ENCODE assay signal across 8 cellular contexts in the genomic region with DNA sequence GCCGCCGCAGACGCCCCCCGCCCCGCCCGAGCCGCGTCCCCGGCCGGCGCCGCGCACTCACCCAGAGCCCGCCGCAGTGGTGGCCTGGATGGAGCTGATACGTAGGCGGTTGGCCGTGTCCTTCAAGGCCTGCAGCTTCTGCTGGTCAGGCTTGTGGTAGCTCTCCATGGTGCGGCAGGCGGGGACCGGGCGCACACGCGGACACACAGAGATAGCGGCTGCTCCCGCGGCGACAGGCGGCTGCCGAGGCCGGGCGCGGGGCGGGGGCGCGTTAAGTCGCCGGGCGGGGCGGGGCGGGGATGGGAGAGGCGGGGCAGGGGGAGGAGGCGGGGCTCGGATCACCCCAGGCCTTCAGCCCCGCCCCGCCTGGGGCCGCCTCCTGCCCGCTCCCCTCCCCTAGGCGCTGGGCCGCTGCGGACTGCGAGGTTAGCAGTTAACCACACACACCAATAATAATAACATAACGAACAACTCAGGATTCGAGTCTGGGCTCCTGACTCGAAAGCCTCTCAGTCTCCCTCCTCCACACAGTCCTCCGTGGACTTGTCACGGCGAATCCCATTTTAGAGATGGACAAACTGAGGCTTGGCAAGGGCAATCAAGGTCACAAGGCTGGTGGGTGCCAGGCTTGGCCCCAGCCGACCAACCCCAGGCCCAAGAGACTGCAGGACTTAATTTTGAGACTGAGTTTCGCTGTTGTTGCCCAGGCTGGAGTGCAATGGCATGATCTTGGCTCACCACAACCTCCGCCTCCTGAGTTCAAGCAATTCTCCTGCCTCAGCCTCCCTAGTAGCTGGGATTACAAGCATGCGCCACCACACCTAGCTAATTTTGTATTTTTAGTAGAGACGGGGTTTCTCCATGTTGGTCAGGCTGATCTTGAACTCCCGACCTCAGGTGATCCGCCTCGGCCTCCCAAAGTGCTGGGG. TPM values are rescaled to one million over a fixed set of nuclear protein-coding genes. Genes with fewer than 3 reads are reported as not detected.
A peak's percentile ranks its signal among the peaks of the same experiment; 100 is the strongest.
DNase-seq lines count a peak whose midpoint lies in the region; ATAC-seq and TF ChIP-seq lines count a peak whose summit lies in the region.

A gene with protein sequence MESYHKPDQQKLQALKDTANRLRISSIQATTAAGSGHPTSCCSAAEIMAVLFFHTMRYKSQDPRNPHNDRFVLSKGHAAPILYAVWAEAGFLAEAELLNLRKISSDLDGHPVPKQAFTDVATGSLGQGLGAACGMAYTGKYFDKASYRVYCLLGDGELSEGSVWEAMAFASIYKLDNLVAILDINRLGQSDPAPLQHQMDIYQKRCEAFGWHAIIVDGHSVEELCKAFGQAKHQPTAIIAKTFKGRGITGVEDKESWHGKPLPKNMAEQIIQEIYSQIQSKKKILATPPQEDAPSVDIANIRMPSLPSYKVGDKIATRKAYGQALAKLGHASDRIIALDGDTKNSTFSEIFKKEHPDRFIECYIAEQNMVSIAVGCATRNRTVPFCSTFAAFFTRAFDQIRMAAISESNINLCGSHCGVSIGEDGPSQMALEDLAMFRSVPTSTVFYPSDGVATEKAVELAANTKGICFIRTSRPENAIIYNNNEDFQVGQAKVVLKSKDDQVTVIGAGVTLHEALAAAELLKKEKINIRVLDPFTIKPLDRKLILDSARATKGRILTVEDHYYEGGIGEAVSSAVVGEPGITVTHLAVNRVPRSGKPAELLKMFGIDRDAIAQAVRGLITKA (minus strand): TSS at position 248 of the 929 bp plus-strand sequence. CDS start 80 bp downstream, at position 168.

- H3K9me3 ChIP-seq in CD8-positive, alpha-beta T cell (ENCODE audit: low read length) = no peaks in the 10 kb centered on the region
- no peaks in the 10 kb centered on the region for H3K9me3 ChIP-seq in PC-3 (ENCODE audit: low read length)
- no peaks in the 10 kb centered on the region for H3K9me3 ChIP-seq in mucosa of stomach (ENCODE audit: control insufficient read depth, low read length)

- no TSS peak for BruUV-seq in PC-3 (replicated peaks; lab: Mats Ljungman, UMichigan)

- H3K4me1 Mint-ChIP-seq in CD8-positive, alpha-beta T cell (ENCODE audit: low read depth) = peaks cover 34% of the 10 kb centered on the region

- H3K27me3 Mint-ChIP-seq in CD8-positive, alpha-beta T cell (ENCODE audit: low read depth) = no peaks in the 10 kb centered on the region

- peak within 1 kb of the TSS; percentile 96 for H3K4me3 ChIP-seq in CD8-positive, alpha-beta T cell (ENCODE audit: low read depth, low read length)
- H3K4me3 ChIP-seq in PC-3 (ENCODE audit: low read length) (peak within 1 kb of the TSS; percentile 96), mucosa of stomach (ENCODE audit: low read length) (peak within 1 kb of the TSS; percentile 92)

- peak; percentile 85 for ATAC-seq in CD8-positive, alpha-beta T cell
- ATAC-seq in GM19438 (IDR thresholded peaks at IDR 0.05; ENCODE audit: low read depth, unreplicated experiment) = peak; percentile 50
- peak; percentile 73 for ATAC-seq in PC-3

- H3K79me2 ChIP-seq in PC-3 (ENCODE audit: low read length) = peaks cover 50% of the 10 kb centered on the region

- POLR2A ChIA-PET in CD8-positive, alpha-beta T cell (lab: Charles Lee) = interaction anchor here (0.6 to 1.9 kb wide), 3 partner anchors 17 to 91 kb away, joined by 3 to 9 read pairs (median 6); a partner anchor contains a TSS
- POLR2A ChIA-PET in PC-3 (lab: Charles Lee; ENCODE audit: unreplicated experiment) = no interaction called here

- H3K4me3 Mint-ChIP-seq in CD8-positive, alpha-beta T cell = peak within 1 kb of the TSS; percentile 91

- peaks cover 41% of the 10 kb centered on the region for H4K20me1 ChIP-seq in PC-3 (ENCODE audit: low read length)

- no peaks in the 10 kb centered on the region for H3K36me3 ChIP-seq in CD8-positive, alpha-beta T cell (ENCODE audit: insufficient read depth, low read length)
- H3K36me3 ChIP-seq in PC-3 (ENCODE audit: low read depth, low read length) = peaks cover 15% of the 10 kb centered on the region
- no peaks in the 10 kb centered on the region for H3K36me3 ChIP-seq in mucosa of stomach (ENCODE audit: control insufficient read depth, insufficient read depth, low read length)

- peak; percentile 50 to 85 (median 74) for DNase-seq in CD8-positive, alpha-beta T cell
- DNase-seq in HK-2 (ENCODE audit: unreplicated experiment) (peak; percentile 79), PC-3 (peak; percentile 84), activated T-cell treated with anti-CD3 and anti-CD28 coated beads for 48 hours (ENCODE audit: low read depth) (peak; percentile 79), erythroblast (lab: John Stamatoyannopoulos, UW) (peak; percentile 97)
- peak; percentile 86 for DNase-seq in stimulated activated CD8-positive, alpha-beta memory T cell treated with anti-CD3 and anti-CD28 coated beads, Interleukin-4, amount 100 ng/mL, for 48 hours

- H3K4me2 ChIP-seq in PC-3 (ENCODE audit: low read length) = peak within 1 kb of the TSS; percentile 88

- no peaks in the 10 kb centered on the region for H3K9me3 Mint-ChIP-seq in CD8-positive, alpha-beta T cell

- TF ChIP-seq CTCF in CD8-positive, alpha-beta T cell (IDR thresholded peaks at IDR 0.05) = no peak
- no peak for TF ChIP-seq CTCF in PC-3 (conservative IDR thresholded peaks at IDR 0.05; ENCODE audit: low read depth, low read length)

- TF ChIP-seq POLR2A in erythroblast (IDR thresholded peaks at IDR 0.05; ENCODE audit: low read length) = peak; percentile 55

- intact Hi-C loops in CD8-positive, alpha-beta T cell (cut with DNase I, micrococcal nuclease) = loop anchor here (1.0 to 10.0 kb wide), 5 partner anchors 36 to 639 kb away; a partner anchor contains a TSS
- intact Hi-C loops in PC-3 (cut with micrococcal nuclease) = loop anchor here (2.0 to 5.0 kb wide), 2 partner anchors 17 to 91 kb away; a partner anchor contains a TSS

- no peaks in the 10 kb centered on the region for H3K27me3 ChIP-seq in CD8-positive, alpha-beta T cell (ENCODE audit: insufficient read depth, low read length)
- H3K27me3 ChIP-seq in PC-3 (ENCODE audit: low read length) (no peaks in the 10 kb centered on the region), mucosa of stomach (ENCODE audit: control insufficient read depth, insufficient read depth, low read length) (no peaks in the 10 kb centered on the region)

- peaks cover 27% of the 10 kb centered on the region for H3K4me1 ChIP-seq in CD8-positive, alpha-beta T cell (ENCODE audit: insufficient read depth, low read length)
- H3K4me1 ChIP-seq in PC-3 (ENCODE audit: insufficient read depth, low read length) (peaks cover 30% of the 10 kb centered on the region), mucosa of stomach (ENCODE audit: control insufficient read depth, insufficient read depth, low read length) (peaks cover 29% of the 10 kb centered on the region)

- peaks cover 3% of the 10 kb centered on the region for H3K36me3 Mint-ChIP-seq in CD8-positive, alpha-beta T cell

- H2AFZ ChIP-seq in PC-3 (ENCODE audit: low read length) = peak within 1 kb of the TSS; percentile 60

- CTCF ChIA-PET in CD8-positive, alpha-beta T cell (lab: Charles Lee) = no interaction called here
- CTCF ChIA-PET in PC-3 (lab: Charles Lee) = no interaction called here

- no peaks in the 10 kb centered on the region for H3K9me2 ChIP-seq in PC-3 (replicated peaks; ENCODE audit: low read length)

- H3K27ac ChIP-seq in CD8-positive, alpha-beta T cell (ENCODE audit: low read depth, low read length) = peak within 1 kb of the TSS; percentile 58
- H3K27ac ChIP-seq in PC-3 (ENCODE audit: low read length) = peak within 1 kb of the TSS; percentile 50

- H3K27ac Mint-ChIP-seq in CD8-positive, alpha-beta T cell = peak within 1 kb of the TSS; percentile 82

- H3F3A ChIP-seq in PC-3 (ENCODE audit: low read length, unreplicated experiment) = no peaks in the 10 kb centered on the region

- peak within 1 kb of the TSS; percentile 90 for H3K9ac ChIP-seq in PC-3 (ENCODE audit: low read length)
- H3K9ac ChIP-seq in mucosa of stomach (ENCODE audit: low read length) = peak within 1 kb of the TSS; percentile 79

RNA-seq across cellular contexts. Expression of the gene that starts here (rescaled TPM):
- total RNA-seq in CD8-positive, alpha-beta T cell = 10 to 100 TPM; 94.5 to 99.9 TPM
- total RNA-seq in PC-3 (2014; rRNA removed) = 380 and 486 TPM in 2 replicates

Comparison
In these comparisons a context has a peak if more than half of its experiments do, and no peak if none do; other contexts are left out.
1. Peak in every context shown above with its lines: DNase-seq, ATAC-seq, H3K4me3 ChIP-seq and H3K27ac ChIP-seq.